14 cellular contexts compared by ENCODE assay signal in genomic region chr19:5697022-5697889, GRCh38. TPM values are rescaled to one million over a fixed set of nuclear protein-coding genes. Genes with fewer than 3 reads are reported as not detected.
DNase-seq lines count a peak whose midpoint lies in the region; ATAC-seq, FAIRE-seq and TF ChIP-seq lines count a peak whose summit lies in the region.
"Had no signal": no experiment of that assay in that cellular context is flagged by ENCODE, and none has a peak within 500 bp of the region (broad histone marks: within the 10 kb centered on the region; RNA-seq: fewer than 3 reads in every experiment).

No MANE protein-coding gene starts in this region.

- H3K27ac Mint-ChIP-seq in activated T-cell treated with anti-CD3 and anti-CD28 coated beads, Interleukin-2, amount 50 U/mL, for 24 hours = peak overlapping the region; percentile 83

- no peak overlapping the region for H3K4me3 Mint-ChIP-seq in activated T-cell treated with anti-CD3 and anti-CD28 coated beads, Interleukin-2, amount 50 U/mL, for 24 hours

- H3K27me3 ChIP-seq in WERI-Rb-1 (ENCODE audit: insufficient read depth, low read depth, severe bottlenecking) (no peaks in the 10 kb centered on the region), pancreas (no peaks in the 10 kb centered on the region)
- H3K27me3 ChIP-seq: ovary, stomach had no signal

- H3K4me1 Mint-ChIP-seq in activated T-cell treated with anti-CD3 and anti-CD28 coated beads, Interleukin-2, amount 50 U/mL, for 24 hours (ENCODE audit: low read depth) = peaks cover 10% of the 10 kb centered on the region

- intact Hi-C loops in pancreas (cut with DNase I) = no loop called here

- no peaks in the 10 kb centered on the region for H3K9me3 Mint-ChIP-seq in activated T-cell treated with anti-CD3 and anti-CD28 coated beads, Interleukin-2, amount 50 U/mL, for 24 hours

- H3K36me3 Mint-ChIP-seq in activated T-cell treated with anti-CD3 and anti-CD28 coated beads, Interleukin-2, amount 50 U/mL, for 24 hours (ENCODE audit: low read depth) = peaks cover 84% of the 10 kb centered on the region

- TF ChIP-seq CTCF in WERI-Rb-1 (IDR thresholded peaks at IDR 0.05; ENCODE audit: low read depth, low read length) (no peak), pancreas (IDR thresholded peaks at IDR 0.05) (no peak)

- H3K27me3 Mint-ChIP-seq in activated T-cell treated with anti-CD3 and anti-CD28 coated beads, Interleukin-2, amount 50 U/mL, for 24 hours = no peaks in the 10 kb centered on the region

- peak overlapping the region; percentile 22; the same call in 1 of the 2 replicates for H3K27ac ChIP-seq in WERI-Rb-1
- no peak overlapping the region for H3K27ac ChIP-seq in pancreas
- H3K27ac ChIP-seq: ovary, stomach had no signal

- 87 to 92% methylated on average over 22 to 25 of the region's 25 CpGs for WGBS in pancreas, 2 donors

- no peaks in the 10 kb centered on the region for H3K9me3 ChIP-seq in WERI-Rb-1 (ENCODE audit: severe bottlenecking)
- no peaks in the 10 kb centered on the region for H3K9me3 ChIP-seq in pancreas
- H3K9me3 ChIP-seq: ovary, stomach had no signal

- peak; percentile 37 for DNase-seq in activated T-cell treated with anti-CD3 and anti-CD28 coated beads, Interleukin-2, amount 50 U/mL, for 24 hours
- DNase-seq in activated T-cell treated with anti-CD3 and anti-CD28 coated beads for 4 hours (no peak), WERI-Rb-1 (no peak), pancreas (peak in 4 of 6 donors; percentile 18 to 77 (median 52)), amygdala (lab: John Stamatoyannopoulos, UW) (no peak), NOMO-1 treated with dmso at 0.1 percent for 144 hours (lab: John Stamatoyannopoulos, UW; ENCODE audit: unreplicated experiment) (no peak)
- DNase-seq: activated CD4-positive, alpha-beta T cell treated with anti-CD3 and anti-CD28 coated beads, Interleukin-2, amount 50 U/mL, for 1 hour; EL; NCI-H1417; stimulated activated CD4-positive, alpha-beta T cell treated with anti-CD3 and anti-CD28 coated beads, Interleukin-1b, Interleukin-23, amount 100 ng/mL, for 48 hours; stomach had no signal

- ATAC-seq in pancreas = no peak
- ATAC-seq: left colon had no signal

- peaks cover 0 to under 1% (median under 1%) of the 10 kb centered on the region in 3 donors for H3K4me1 ChIP-seq in pancreas

- peaks cover 80% of the 10 kb centered on the region for H3K36me3 ChIP-seq in WERI-Rb-1
- H3K36me3 ChIP-seq in pancreas = peaks cover 0 to 69% (median 41%) of the 10 kb centered on the region in 3 donors
- H3K36me3 ChIP-seq: ovary had no signal

- FAIRE-seq in pancreas (lab: Jason Lieb, UNC) = no peak

- H3K4me3 ChIP-seq in WERI-Rb-1 (ENCODE audit: low read depth, low read length) (no peak overlapping the region), pancreas (no peak overlapping the region)
- H3K4me3 ChIP-seq: ovary, stomach had no signal

RNA-seq across cellular contexts. Expression of gene RPL36, which starts 7.2 kb away (rescaled TPM):
- 100 to 1,000 TPM; 524 to 926 (median 654) TPM for total RNA-seq in pancreas
- 1,000 to 10,000 TPM in 1 of 2 donors, 100 to 1,000 TPM in 1; 951 to 1,510 TPM for polyA plus RNA-seq in pancreas

RNA-seq across cellular contexts. Expression of gene HSD11B1L, which starts 16.4 kb away (rescaled TPM):
- total RNA-seq in pancreas = 1 to 10 TPM; 2.1 to 5.5 (median 3.5) TPM
- polyA plus RNA-seq in pancreas = 10 to 100 TPM; 12.9 to 16.9 TPM

RNA-seq across cellular contexts. Expression of gene MICOS13, which starts 16.9 kb away (rescaled TPM):
- total RNA-seq in pancreas = 10 to 100 TPM; 14.0 to 25.9 (median 23.5) TPM
- 10 to 100 TPM; 59.3 to 77.5 TPM for polyA plus RNA-seq in pancreas

RNA-seq across cellular contexts. Expression of gene LONP1, which starts 22.7 kb away (rescaled TPM):
- 10 to 100 TPM; 23.3 to 56.7 (median 33.1) TPM for total RNA-seq in pancreas
- polyA plus RNA-seq in pancreas = 10 to 100 TPM; 42.5 to 63.9 TPM

RNA-seq across cellular contexts. Expression of gene CATSPERD, which starts 23.2 kb away (rescaled TPM):
- total RNA-seq in pancreas = not detected
- polyA plus RNA-seq in pancreas = not detected
- total RNA-seq: dermis microvascular lymphatic vessel endothelial cell, left colon, stomach had no signal
- polyA plus RNA-seq: ovary, stomach had no signal

Comparison
In these comparisons a context has a peak if more than half of its experiments do, and no peak if none do; other contexts are left out.
1. DNase-seq: peak in activated T-cell treated with anti-CD3 and anti-CD28 coated beads, Interleukin-2, amount 50 U/mL, for 24 hours (single experiment) and pancreas (4 of 6); none in activated T-cell treated with anti-CD3 and anti-CD28 coated beads for 4 hours (single experiment), WERI-Rb-1 (single experiment), amygdala (0 of 56) and NOMO-1 treated with dmso at 0.1 percent for 144 hours (single experiment).